Comparison of ENCODE assay signal across 9 cellular contexts in the genomic region with DNA sequence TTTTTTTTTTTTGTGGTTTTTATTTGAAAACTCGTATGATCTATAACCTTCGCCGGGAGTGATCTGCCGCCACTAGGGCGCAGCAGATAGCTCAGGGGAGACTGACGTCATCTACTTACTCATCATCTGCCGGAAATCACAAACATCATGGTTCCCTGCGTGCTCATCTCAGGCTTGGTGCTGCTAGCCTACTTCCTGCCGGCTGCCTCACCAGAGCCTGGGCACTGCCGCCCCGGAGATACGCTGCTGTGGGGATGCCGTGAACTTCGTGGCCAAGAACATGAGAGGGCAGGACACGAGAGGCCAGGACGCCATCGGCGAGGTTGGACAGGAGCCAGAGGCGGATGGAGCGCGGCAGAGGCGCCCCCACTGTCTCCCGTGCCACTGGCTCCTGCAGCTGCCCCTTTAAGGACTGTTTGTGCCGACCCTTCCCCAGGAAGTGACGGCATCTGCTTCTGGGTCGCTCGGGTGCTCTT.
DNase-seq lines count a peak whose midpoint lies in the region; ATAC-seq, FAIRE-seq and TF ChIP-seq lines count a peak whose summit lies in the region.
"Had no signal": no experiment of that assay in that cellular context is flagged by ENCODE, and none has a peak within 500 bp of the region (broad histone marks: within the 10 kb centered on the region; RNA-seq: fewer than 3 reads in every experiment).

No MANE protein-coding gene starts in this region.

- H3K4me3 ChIP-seq in OCI-LY3 (ENCODE audit: low read length) (no peak overlapping the region), thyroid gland (replicated peaks in 1 of 3) (no peak overlapping the region)

- intact Hi-C loops in thyroid gland (cut with DNase I), result no loop called here

- H2AFZ ChIP-seq in OCI-LY3 (ENCODE audit: low read depth, low read length), result no peak overlapping the region

- TF ChIP-seq CTCF in OCI-LY3 (IDR thresholded peaks at IDR 0.05; ENCODE audit: low read depth, low read length) (peak; percentile 48), thyroid gland (IDR thresholded peaks at IDR 0.05) (peak in 2 of 6 experiments; percentile 10 to 24)

- ATAC-seq in GM19438 (IDR thresholded peaks at IDR 0.05; ENCODE audit: low read depth, unreplicated experiment), result peak; percentile 84

- no peaks in the 10 kb centered on the region for H3K27me3 Mint-ChIP-seq in activated naive CD4-positive, alpha-beta T cell treated with anti-CD3 and anti-CD28 coated beads, Interleukin-2, amount 10 ng/mL, durations not matched to agents 7 days and 5 days

- WGBS in thyroid gland, 2 donors, result 92 to 93% methylated on average over 27 of the region's 27 CpGs

- H3K4me1 ChIP-seq in OCI-LY3 (ENCODE audit: low read length) (no peaks in the 10 kb centered on the region), thyroid gland (no peaks in the 10 kb centered on the region)

- no peaks in the 10 kb centered on the region for H3K4me1 Mint-ChIP-seq in activated naive CD4-positive, alpha-beta T cell treated with anti-CD3 and anti-CD28 coated beads, Interleukin-2, amount 10 ng/mL, durations not matched to agents 7 days and 5 days

- H3K9ac ChIP-seq in OCI-LY3 (ENCODE audit: low read length), result no peak overlapping the region

- H4K20me1 ChIP-seq in OCI-LY3 (ENCODE audit: insufficient read depth, low read length), result no peaks in the 10 kb centered on the region

- no peaks in the 10 kb centered on the region for H3K9me3 ChIP-seq in OCI-LY3 (ENCODE audit: insufficient read depth, low read length)
- H3K9me3 ChIP-seq in thyroid gland, result no peaks in the 10 kb centered on the region

- H3K36me3 Mint-ChIP-seq in activated naive CD4-positive, alpha-beta T cell treated with anti-CD3 and anti-CD28 coated beads, Interleukin-2, amount 10 ng/mL, durations not matched to agents 7 days and 5 days, result no peaks in the 10 kb centered on the region

- no peaks in the 10 kb centered on the region for H3K9me3 Mint-ChIP-seq in activated naive CD4-positive, alpha-beta T cell treated with anti-CD3 and anti-CD28 coated beads, Interleukin-2, amount 10 ng/mL, durations not matched to agents 7 days and 5 days

- CTCF ChIA-PET in activated naive CD4-positive, alpha-beta T cell treated with anti-CD3 and anti-CD28 coated beads, Interleukin-2, amount 10 ng/mL, durations not matched to agents 7 days and 5 days (lab: Charles Lee), result no interaction called here

- no peaks in the 10 kb centered on the region for H3K27me3 ChIP-seq in OCI-LY3 (ENCODE audit: low read depth, low read length)
- H3K27me3 ChIP-seq in thyroid gland, result no peaks in the 10 kb centered on the region

- no peak overlapping the region for H3K4me2 ChIP-seq in OCI-LY3 (ENCODE audit: low read length)

- H3K36me3 ChIP-seq in OCI-LY3 (replicated peaks; ENCODE audit: low read depth, low read length) (no peaks in the 10 kb centered on the region), thyroid gland (no peaks in the 10 kb centered on the region)

- H3K27ac Mint-ChIP-seq in activated naive CD4-positive, alpha-beta T cell treated with anti-CD3 and anti-CD28 coated beads, Interleukin-2, amount 10 ng/mL, durations not matched to agents 7 days and 5 days, result no peak overlapping the region

- no peaks in the 10 kb centered on the region for H3K79me2 ChIP-seq in OCI-LY3 (ENCODE audit: low read length)

- H3K4me3 Mint-ChIP-seq in activated naive CD4-positive, alpha-beta T cell treated with anti-CD3 and anti-CD28 coated beads, Interleukin-2, amount 10 ng/mL, durations not matched to agents 7 days and 5 days, result no peak overlapping the region

- DNase-seq in ACHN, result peak; percentile 13
- DNase-seq in activated naive CD4-positive, alpha-beta T cell treated with anti-CD3 and anti-CD28 coated beads, Interleukin-2, amount 10 ng/mL, durations not matched to agents 7 days and 5 days, result peak; percentile 36
- DNase-seq in stimulated activated CD4-positive, alpha-beta T cell treated with anti-CD3 and anti-CD28 coated beads, Interleukin-1b, Interleukin-23, amount 100 ng/mL, for 4 hours (ENCODE audit: low read depth in 2 of 2), result peak; percentile 19 to 21
- DNase-seq in thyroid gland, result no peak
- no peak for DNase-seq in NCI-H1436 treated with DMSO at 0.1 percent for 48 hours (lab: John Stamatoyannopoulos, UW)
- no peak for DNase-seq in H54 (ENCODE audit: insufficient read length, low spot score)

- FAIRE-seq in H54 (lab: Jason Lieb, UNC), result no peak
- FAIRE-seq: colon had no signal

- TF ChIP-seq POLR2A in thyroid gland (IDR thresholded peaks at IDR 0.05) (no peak), H54 (IDR thresholded peaks at IDR 0.05; ENCODE audit: low read depth, low read length) (no peak)

- in situ Hi-C loops in ACHN (cut with HindIII; ENCODE audit: low pct_ligation_motif_present, low pct_unique_long_range_greater_than_20kb, low sequenced_read_pairs), result no loop called here

- H3K27ac ChIP-seq in OCI-LY3 (ENCODE audit: low read length), result no peak overlapping the region
- H3K27ac ChIP-seq in thyroid gland, result no peak overlapping the region

Comparison
In these comparisons a context has a peak if more than half of its experiments do, and no peak if none do; other contexts are left out.
1. DNase-seq: peak in ACHN (single experiment), activated naive CD4-positive, alpha-beta T cell treated with anti-CD3 and anti-CD28 coated beads, Interleukin-2, amount 10 ng/mL, durations not matched to agents 7 days and 5 days (single experiment) and stimulated activated CD4-positive, alpha-beta T cell treated with anti-CD3 and anti-CD28 coated beads, Interleukin-1b, Interleukin-23, amount 100 ng/mL, for 4 hours (2 of 2); none in thyroid gland (0 of 2), NCI-H1436 treated with DMSO at 0.1 percent for 48 hours (single experiment) and H54 (single experiment).